Comparison of ENCODE assay signal across 1 cellular context in genomic region chr10:119650692-119651513, GRCh38.
TF ChIP-seq lines count a peak whose summit lies in the region.

Gene BAG3 (plus strand): TSS chr10:119651380. CDS start chr10:119651676, 296 bp downstream.

TF ChIP-seq in K562, 482 proteins besides CTCF, POLR2A, EP300 and RAD21 (continued from another document):
- no peak for TF ChIP-seq NBN (IDR thresholded peaks at IDR 0.05; ENCODE audit: low read depth)
- no peak for TF ChIP-seq HDAC3 (IDR thresholded peaks at IDR 0.05; ENCODE audit: borderline replicate concordance, partially characterized antibody)
- TF ChIP-seq ZNF449 (CRISPR knock-in tag; IDR thresholded peaks at IDR 0.05), result no peak
- TF ChIP-seq, protein P1, sequence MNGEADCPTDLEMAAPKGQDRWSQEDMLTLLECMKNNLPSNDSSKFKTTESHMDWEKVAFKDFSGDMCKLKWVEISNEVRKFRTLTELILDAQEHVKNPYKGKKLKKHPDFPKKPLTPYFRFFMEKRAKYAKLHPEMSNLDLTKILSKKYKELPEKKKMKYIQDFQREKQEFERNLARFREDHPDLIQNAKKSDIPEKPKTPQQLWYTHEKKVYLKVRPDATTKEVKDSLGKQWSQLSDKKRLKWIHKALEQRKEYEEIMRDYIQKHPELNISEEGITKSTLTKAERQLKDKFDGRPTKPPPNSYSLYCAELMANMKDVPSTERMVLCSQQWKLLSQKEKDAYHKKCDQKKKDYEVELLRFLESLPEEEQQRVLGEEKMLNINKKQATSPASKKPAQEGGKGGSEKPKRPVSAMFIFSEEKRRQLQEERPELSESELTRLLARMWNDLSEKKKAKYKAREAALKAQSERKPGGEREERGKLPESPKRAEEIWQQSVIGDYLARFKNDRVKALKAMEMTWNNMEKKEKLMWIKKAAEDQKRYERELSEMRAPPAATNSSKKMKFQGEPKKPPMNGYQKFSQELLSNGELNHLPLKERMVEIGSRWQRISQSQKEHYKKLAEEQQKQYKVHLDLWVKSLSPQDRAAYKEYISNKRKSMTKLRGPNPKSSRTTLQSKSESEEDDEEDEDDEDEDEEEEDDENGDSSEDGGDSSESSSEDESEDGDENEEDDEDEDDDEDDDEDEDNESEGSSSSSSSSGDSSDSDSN (IDR thresholded peaks at IDR 0.05; ENCODE audit: borderline replicate concordance in 1 of 2, low read depth in 2 of 2, low read length in 2 of 2), result peak in 1 of 2 experiments; percentile 37; a peak in 2 of 4 replicates
- TF ChIP-seq, protein P2, sequence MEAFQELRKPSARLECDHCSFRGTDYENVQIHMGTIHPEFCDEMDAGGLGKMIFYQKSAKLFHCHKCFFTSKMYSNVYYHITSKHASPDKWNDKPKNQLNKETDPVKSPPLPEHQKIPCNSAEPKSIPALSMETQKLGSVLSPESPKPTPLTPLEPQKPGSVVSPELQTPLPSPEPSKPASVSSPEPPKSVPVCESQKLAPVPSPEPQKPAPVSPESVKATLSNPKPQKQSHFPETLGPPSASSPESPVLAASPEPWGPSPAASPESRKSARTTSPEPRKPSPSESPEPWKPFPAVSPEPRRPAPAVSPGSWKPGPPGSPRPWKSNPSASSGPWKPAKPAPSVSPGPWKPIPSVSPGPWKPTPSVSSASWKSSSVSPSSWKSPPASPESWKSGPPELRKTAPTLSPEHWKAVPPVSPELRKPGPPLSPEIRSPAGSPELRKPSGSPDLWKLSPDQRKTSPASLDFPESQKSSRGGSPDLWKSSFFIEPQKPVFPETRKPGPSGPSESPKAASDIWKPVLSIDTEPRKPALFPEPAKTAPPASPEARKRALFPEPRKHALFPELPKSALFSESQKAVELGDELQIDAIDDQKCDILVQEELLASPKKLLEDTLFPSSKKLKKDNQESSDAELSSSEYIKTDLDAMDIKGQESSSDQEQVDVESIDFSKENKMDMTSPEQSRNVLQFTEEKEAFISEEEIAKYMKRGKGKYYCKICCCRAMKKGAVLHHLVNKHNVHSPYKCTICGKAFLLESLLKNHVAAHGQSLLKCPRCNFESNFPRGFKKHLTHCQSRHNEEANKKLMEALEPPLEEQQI (IDR thresholded peaks at IDR 0.05), result no peak
- TF ChIP-seq NCOA2 (IDR thresholded peaks at IDR 0.05; ENCODE audit: partially characterized antibody in 2 of 2), result no peak
- TF ChIP-seq ZNF224 (CRISPR knock-in tag; IDR thresholded peaks at IDR 0.05), result no peak
- TF ChIP-seq MYBL2 (IDR thresholded peaks at IDR 0.05; ENCODE audit: low read depth), result no peak
- TF ChIP-seq MYBL2 (CRISPR knock-in tag; IDR thresholded peaks at IDR 0.05; ENCODE audit: borderline replicate concordance), result no peak
- TF ChIP-seq ZFPM2 (CRISPR knock-in tag; IDR thresholded peaks at IDR 0.05), result no peak
- TF ChIP-seq BRD9 (IDR thresholded peaks at IDR 0.05; ENCODE audit: low read depth, partially characterized antibody), result no peak
- TF ChIP-seq ZNF780A (CRISPR knock-in tag; IDR thresholded peaks at IDR 0.05), result no peak
